ENCODE assay signal across 11 cellular contexts in the genomic region with DNA sequence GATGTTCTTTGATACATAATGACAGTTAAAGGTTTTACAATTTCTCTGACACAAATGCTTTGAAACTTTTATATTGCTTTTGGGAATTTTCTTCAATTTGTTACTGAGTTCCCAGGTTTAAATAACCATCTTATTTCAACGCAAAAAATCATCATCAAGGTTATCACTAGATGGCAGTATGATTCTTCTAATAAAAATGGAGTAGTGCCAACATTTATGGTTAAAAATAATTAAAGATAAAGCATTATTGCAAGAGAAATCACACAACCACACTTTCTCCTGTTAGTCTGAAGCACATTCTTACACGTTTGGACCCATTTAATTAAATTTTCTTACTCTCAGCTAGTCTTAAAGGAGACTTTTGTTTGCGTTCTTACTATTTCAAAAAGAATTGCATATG.
DNase-seq lines count a peak whose midpoint lies in the region; ATAC-seq and TF ChIP-seq lines count a peak whose summit lies in the region.
"Had no signal": no experiment of that assay in that cellular context is flagged by ENCODE, and none has a peak within 500 bp of the region (broad histone marks: within the 10 kb centered on the region; RNA-seq: fewer than 3 reads in every experiment).

No MANE protein-coding gene starts in this region.

- H3K27ac ChIP-seq in psoas muscle, result no peak overlapping the region

- TF ChIP-seq CTCF in NB4 (IDR thresholded peaks at IDR 0.05; ENCODE audit: low read depth, low read length), result no peak
- no peak for TF ChIP-seq CTCF in choroid plexus epithelial cell (conservative IDR thresholded peaks at IDR 0.05; ENCODE audit: low read depth, low read length)
- TF ChIP-seq CTCF in psoas muscle (IDR thresholded peaks at IDR 0.05), result peak; percentile 10

- POLR2A ChIA-PET in HEK293T (lab: Yijun Ruan, JAX), result no interaction called here

- CTCF ChIA-PET in HEK293T (lab: Yijun Ruan, JAX), result no interaction called here

- no peaks in the 10 kb centered on the region for H3K9me3 ChIP-seq in psoas muscle

- no peaks in the 10 kb centered on the region for H3K4me1 ChIP-seq in psoas muscle

- ATAC-seq in psoas muscle, result no peak

- H3K27me3 ChIP-seq in psoas muscle (ENCODE audit: insufficient read depth in 3 of 3, low read length in 2 of 3), result peaks cover 0 to 11% (median 0%) of the 10 kb centered on the region in 3 donors

- intact Hi-C loops in psoas muscle (cut with DNase I), result no loop called here
- intact Hi-C loops in cardiac septum (cut with DNase I), result no loop called here

- H3K4me3 ChIP-seq in NB4 (ENCODE audit: low read depth, low read length), result no peak overlapping the region
- H3K4me3 ChIP-seq in choroid plexus epithelial cell (ENCODE audit: low read depth, low read length), result no peak overlapping the region
- no peak overlapping the region for H3K4me3 ChIP-seq in psoas muscle

- 28 to 32% (median 31%) methylated on average over 3 of the region's 3 CpGs for WGBS in psoas muscle, 3 donors

- H3K36me3 ChIP-seq in psoas muscle (ENCODE audit: insufficient read depth in 1 of 2, low read depth in 1 of 2), result no peaks in the 10 kb centered on the region

- TF ChIP-seq POLR2A in NB4 (IDR thresholded peaks at IDR 0.05; ENCODE audit: extremely low read depth, insufficient read length), result no peak

- DNase-seq in NCI-H748 (lab: John Stamatoyannopoulos, UW; ENCODE audit: unreplicated experiment) (peak; percentile 5), NCI-H748 treated with DMSO at 0.1 percent for 48 hours (lab: John Stamatoyannopoulos, UW) (no peak), NB4 (ENCODE audit: low read depth) (peak; percentile 7), choroid plexus epithelial cell (ENCODE audit: low read depth) (peak; percentile 1), psoas muscle (no peak), mucosa of gallbladder (ENCODE audit: low spot score) (no peak), HEK293T (ENCODE audit: extremely low spot score) (no peak), cardiac septum (ENCODE audit: low spot score) (no peak)
- DNase-seq: activated naive CD8-positive, alpha-beta T cell treated with anti-CD3 and anti-CD28 coated beads, Interleukin-2, amount 10 ng/mL, durations not matched to agents 7 days and 5 days; GF-D8; stimulated activated CD4-positive, alpha-beta T cell treated with anti-CD3 and anti-CD28 coated beads, Interleukin-4, amount 100 ng/mL, for 4 hours had no signal

TF ChIP-seq in HEK293T, 16 proteins besides CTCF, POLR2A, EP300 and RAD21:
- no peak for TF ChIP-seq FOXA1 (IDR thresholded peaks at IDR 0.05)
- TF ChIP-seq, protein P1, sequence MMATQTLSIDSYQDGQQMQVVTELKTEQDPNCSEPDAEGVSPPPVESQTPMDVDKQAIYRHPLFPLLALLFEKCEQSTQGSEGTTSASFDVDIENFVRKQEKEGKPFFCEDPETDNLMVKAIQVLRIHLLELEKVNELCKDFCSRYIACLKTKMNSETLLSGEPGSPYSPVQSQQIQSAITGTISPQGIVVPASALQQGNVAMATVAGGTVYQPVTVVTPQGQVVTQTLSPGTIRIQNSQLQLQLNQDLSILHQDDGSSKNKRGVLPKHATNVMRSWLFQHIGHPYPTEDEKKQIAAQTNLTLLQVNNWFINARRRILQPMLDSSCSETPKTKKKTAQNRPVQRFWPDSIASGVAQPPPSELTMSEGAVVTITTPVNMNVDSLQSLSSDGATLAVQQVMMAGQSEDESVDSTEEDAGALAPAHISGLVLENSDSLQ (IDR thresholded peaks at IDR 0.05), result no peak
- no peak for TF ChIP-seq ARNT (IDR thresholded peaks at IDR 0.05)
- no peak for TF ChIP-seq HDGF (IDR thresholded peaks at IDR 0.05; ENCODE audit: borderline replicate concordance)
- no peak for TF ChIP-seq SP1 (IDR thresholded peaks at IDR 0.05)
- TF ChIP-seq LEF1 (IDR thresholded peaks at IDR 0.05; ENCODE audit: borderline replicate concordance), result no peak
- no peak for TF ChIP-seq FOXM1 (IDR thresholded peaks at IDR 0.05; ENCODE audit: borderline replicate concordance)
- TF ChIP-seq TARDBP (IDR thresholded peaks at IDR 0.05), result no peak
- no peak for TF ChIP-seq CTBP1 (IDR thresholded peaks at IDR 0.05; ENCODE audit: borderline replicate concordance)
- no peak for TF ChIP-seq FOXK2 (IDR thresholded peaks at IDR 0.05)
- no peak for TF ChIP-seq L3MBTL2 (conservative IDR thresholded peaks at IDR 0.05)
- no peak for TF ChIP-seq NFRKB (IDR thresholded peaks at IDR 0.05)
- no peak for TF ChIP-seq ZNF384 (IDR thresholded peaks at IDR 0.05)
- TF ChIP-seq SUZ12 (IDR thresholded peaks at IDR 0.05), result no peak
- TF ChIP-seq ELF4 (IDR thresholded peaks at IDR 0.05), result no peak
- no peak for TF ChIP-seq BHLHE40 (IDR thresholded peaks at IDR 0.05; ENCODE audit: borderline replicate concordance)

Comparison
In these comparisons a context has a peak if more than half of its experiments do, and no peak if none do; other contexts are left out.
1. DNase-seq: peak in NCI-H748 (single experiment), NB4 (single experiment) and choroid plexus epithelial cell (single experiment); none in NCI-H748 treated with DMSO at 0.1 percent for 48 hours (single experiment), psoas muscle (0 of 2), mucosa of gallbladder (single experiment), HEK293T (single experiment) and cardiac septum (single experiment).